ENCODE assay signal across 1 cellular context in the genomic region with DNA sequence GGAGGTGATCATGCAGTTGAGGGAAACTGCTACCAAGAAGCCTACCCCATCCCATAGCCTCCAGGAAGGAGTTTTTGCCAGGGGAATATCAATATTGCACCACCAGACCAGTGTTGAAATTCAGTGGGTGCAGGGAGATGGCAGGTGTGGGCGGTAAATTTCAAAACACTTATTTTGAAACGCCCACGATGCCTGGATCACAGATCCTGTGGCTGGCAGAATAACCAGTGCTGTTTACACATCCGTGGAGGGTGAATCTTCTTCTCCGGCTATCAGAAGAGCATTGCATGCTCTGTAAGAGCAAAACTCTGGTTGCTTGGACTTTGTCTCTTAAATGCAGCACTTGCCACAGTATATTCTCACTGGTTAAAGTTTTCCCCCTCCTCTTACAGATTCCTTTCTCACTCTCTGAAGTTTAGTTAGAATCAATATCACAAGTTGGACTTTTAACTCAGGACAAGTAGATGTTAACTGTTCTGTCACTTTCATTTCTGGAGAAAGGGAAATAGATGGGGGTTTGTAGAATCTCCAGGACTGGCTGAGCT.
TF ChIP-seq lines count a peak whose summit lies in the region.

No MANE protein-coding gene starts in this region.

TF ChIP-seq in HepG2, 621 proteins besides CTCF, POLR2A, EP300 and RAD21 (continued from another document and continues in another):
- TF ChIP-seq ZNF232 (CRISPR knock-in tag; IDR thresholded peaks at IDR 0.05; ENCODE audit: borderline replicate concordance) (0 out of 2 replicates have a peak, but pooled peaks have one; percentile 69), ZNF619 (CRISPR knock-in tag; IDR thresholded peaks at IDR 0.05) (no peak), GABPA (IDR thresholded peaks at IDR 0.05; ENCODE audit: low read depth, low read length) (no peak), GABPA (CRISPR knock-in tag; IDR thresholded peaks at IDR 0.05; ENCODE audit: low read depth) (peak; percentile 52), KAT8 (CRISPR knock-in tag; IDR thresholded peaks at IDR 0.05) (peak; percentile 77), BRCA1 (CRISPR knock-in tag; IDR thresholded peaks at IDR 0.05) (no peak), YEATS2 (CRISPR knock-in tag; IDR thresholded peaks at IDR 0.05; ENCODE audit: borderline replicate concordance) (peak; percentile 72; the same call in 1 of the 2 replicates), YEATS4 (CRISPR knock-in tag; IDR thresholded peaks at IDR 0.05; ENCODE audit: borderline replicate concordance) (peak; percentile 55), KMT2B (CRISPR knock-in tag; IDR thresholded peaks at IDR 0.05) (peak; percentile 65; the same call in 1 of the 2 replicates), ZNF431 (CRISPR knock-in tag; IDR thresholded peaks at IDR 0.05; ENCODE audit: borderline replicate concordance, low read depth) (peak; percentile 39; the same call in 1 of the 2 replicates), MIXL1 (CRISPR knock-in tag; IDR thresholded peaks at IDR 0.05) (peak; percentile 87; the same call in 1 of the 2 replicates), RNF2 (conservative IDR thresholded peaks at IDR 0.05; ENCODE audit: low read depth) (no peak), ZFP1 (CRISPR knock-in tag; IDR thresholded peaks at IDR 0.05) (peak; percentile 56; the same call in 1 of the 2 replicates), SP140L (CRISPR knock-in tag; IDR thresholded peaks at IDR 0.05; ENCODE audit: borderline replicate concordance) (peak; percentile 79; the same call in 1 of the 2 replicates), ZNF788 (CRISPR knock-in tag; IDR thresholded peaks at IDR 0.05; ENCODE audit: borderline replicate concordance) (peak; percentile 82; the same call in 1 of the 2 replicates), ZBTB3 (CRISPR knock-in tag; IDR thresholded peaks at IDR 0.05; ENCODE audit: borderline replicate concordance, low read depth) (peak; percentile 62; the same call in 1 of the 2 replicates), ZNF773 (CRISPR knock-in tag; IDR thresholded peaks at IDR 0.05; ENCODE audit: borderline replicate concordance) (no peak), ISX (CRISPR knock-in tag; conservative IDR thresholded peaks at IDR 0.05) (no peak), ZKSCAN8 (CRISPR knock-in tag; IDR thresholded peaks at IDR 0.05; ENCODE audit: borderline replicate concordance) (peak; percentile 85; the same call in 1 of the 2 replicates), PHF20 (CRISPR knock-in tag; IDR thresholded peaks at IDR 0.05) (no peak), SKI (IDR thresholded peaks at IDR 0.05; ENCODE audit: partially characterized antibody) (peak; percentile 56), ASH2L (IDR thresholded peaks at IDR 0.05; ENCODE audit: insufficient read length, low read depth, low read length) (peak; percentile 96), ZNF367 (CRISPR knock-in tag; IDR thresholded peaks at IDR 0.05; ENCODE audit: borderline replicate concordance) (no peak), JUNB (CRISPR knock-in tag; IDR thresholded peaks at IDR 0.05; ENCODE audit: borderline replicate concordance) (peak; percentile 76; the same call in 1 of the 2 replicates), NFIC (IDR thresholded peaks at IDR 0.05; ENCODE audit: low read length) (peak; percentile 94), MLLT10 (CRISPR knock-in tag; IDR thresholded peaks at IDR 0.05) (no peak), NBN (conservative IDR thresholded peaks at IDR 0.05) (no peak), MIER2 (CRISPR knock-in tag; IDR thresholded peaks at IDR 0.05) (peak; percentile 13; the same call in 1 of the 2 replicates), ZNF343 (CRISPR knock-in tag; IDR thresholded peaks at IDR 0.05) (0 out of 2 replicates have a peak, but pooled peaks have one; percentile 56), NR2F2 (IDR thresholded peaks at IDR 0.05; ENCODE audit: borderline replicate concordance, low read depth) (peak; percentile 66), TCF7L2 (IDR thresholded peaks at IDR 0.05; ENCODE audit: low read depth, low read length) (peak; percentile 84), ZKSCAN5 (CRISPR knock-in tag; IDR thresholded peaks at IDR 0.05) (peak; percentile 54; the same call in 1 of the 2 replicates), KDM5B (CRISPR knock-in tag; IDR thresholded peaks at IDR 0.05; ENCODE audit: borderline replicate concordance) (no peak), ARNT (IDR thresholded peaks at IDR 0.05) (no peak), ZNF3 (CRISPR knock-in tag; IDR thresholded peaks at IDR 0.05) (no peak), KLF11 (CRISPR knock-in tag; IDR thresholded peaks at IDR 0.05) (0 out of 2 replicates have a peak, but pooled peaks have one; percentile 27)
- TF ChIP-seq, protein P1, sequence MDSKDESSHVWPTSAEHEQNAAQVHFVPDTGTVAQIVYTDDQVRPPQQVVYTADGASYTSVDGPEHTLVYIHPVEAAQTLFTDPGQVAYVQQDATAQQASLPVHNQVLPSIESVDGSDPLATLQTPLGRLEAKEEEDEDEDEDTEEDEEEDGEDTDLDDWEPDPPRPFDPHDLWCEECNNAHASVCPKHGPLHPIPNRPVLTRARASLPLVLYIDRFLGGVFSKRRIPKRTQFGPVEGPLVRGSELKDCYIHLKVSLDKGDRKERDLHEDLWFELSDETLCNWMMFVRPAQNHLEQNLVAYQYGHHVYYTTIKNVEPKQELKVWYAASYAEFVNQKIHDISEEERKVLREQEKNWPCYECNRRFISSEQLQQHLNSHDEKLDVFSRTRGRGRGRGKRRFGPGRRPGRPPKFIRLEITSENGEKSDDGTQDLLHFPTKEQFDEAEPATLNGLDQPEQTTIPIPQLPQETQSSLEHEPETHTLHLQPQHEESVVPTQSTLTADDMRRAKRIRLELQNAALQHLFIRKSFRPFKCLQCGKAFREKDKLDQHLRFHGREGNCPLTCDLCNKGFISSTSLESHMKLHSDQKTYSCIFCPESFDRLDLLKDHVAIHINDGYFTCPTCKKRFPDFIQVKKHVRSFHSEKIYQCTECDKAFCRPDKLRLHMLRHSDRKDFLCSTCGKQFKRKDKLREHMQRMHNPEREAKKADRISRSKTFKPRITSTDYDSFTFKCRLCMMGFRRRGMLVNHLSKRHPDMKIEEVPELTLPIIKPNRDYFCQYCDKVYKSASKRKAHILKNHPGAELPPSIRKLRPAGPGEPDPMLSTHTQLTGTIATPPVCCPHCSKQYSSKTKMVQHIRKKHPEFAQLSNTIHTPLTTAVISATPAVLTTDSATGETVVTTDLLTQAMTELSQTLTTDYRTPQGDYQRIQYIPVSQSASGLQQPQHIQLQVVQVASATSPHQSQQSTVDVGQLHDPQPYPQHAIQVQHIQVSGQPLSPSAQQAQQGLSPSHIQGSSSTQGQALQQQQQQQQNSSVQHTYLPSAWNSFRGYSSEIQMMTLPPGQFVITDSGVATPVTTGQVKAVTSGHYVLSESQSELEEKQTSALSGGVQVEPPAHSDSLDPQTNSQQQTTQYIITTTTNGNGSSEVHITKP (CRISPR knock-in tag; IDR thresholded peaks at IDR 0.05; ENCODE audit: low read depth) = peak; percentile 54; the same call in 1 of the 2 replicates
- TF ChIP-seq, protein P2, sequence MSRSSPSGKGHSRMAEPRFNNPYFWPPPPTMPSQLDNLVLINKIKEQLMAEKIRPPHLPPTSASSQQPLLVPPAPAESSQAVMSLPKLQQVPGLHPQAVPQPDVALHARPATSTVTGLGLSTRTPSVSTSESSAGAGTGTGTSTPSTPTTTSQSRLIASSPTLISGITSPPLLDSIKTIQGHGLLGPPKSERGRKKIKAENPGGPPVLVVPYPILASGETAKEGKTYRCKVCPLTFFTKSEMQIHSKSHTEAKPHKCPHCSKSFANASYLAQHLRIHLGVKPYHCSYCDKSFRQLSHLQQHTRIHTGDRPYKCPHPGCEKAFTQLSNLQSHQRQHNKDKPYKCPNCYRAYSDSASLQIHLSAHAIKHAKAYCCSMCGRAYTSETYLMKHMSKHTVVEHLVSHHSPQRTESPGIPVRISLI (CRISPR knock-in tag; IDR thresholded peaks at IDR 0.05; ENCODE audit: borderline replicate concordance) = peak; percentile 82; the same call in 1 of the 2 replicates
- TF ChIP-seq, protein P3, sequence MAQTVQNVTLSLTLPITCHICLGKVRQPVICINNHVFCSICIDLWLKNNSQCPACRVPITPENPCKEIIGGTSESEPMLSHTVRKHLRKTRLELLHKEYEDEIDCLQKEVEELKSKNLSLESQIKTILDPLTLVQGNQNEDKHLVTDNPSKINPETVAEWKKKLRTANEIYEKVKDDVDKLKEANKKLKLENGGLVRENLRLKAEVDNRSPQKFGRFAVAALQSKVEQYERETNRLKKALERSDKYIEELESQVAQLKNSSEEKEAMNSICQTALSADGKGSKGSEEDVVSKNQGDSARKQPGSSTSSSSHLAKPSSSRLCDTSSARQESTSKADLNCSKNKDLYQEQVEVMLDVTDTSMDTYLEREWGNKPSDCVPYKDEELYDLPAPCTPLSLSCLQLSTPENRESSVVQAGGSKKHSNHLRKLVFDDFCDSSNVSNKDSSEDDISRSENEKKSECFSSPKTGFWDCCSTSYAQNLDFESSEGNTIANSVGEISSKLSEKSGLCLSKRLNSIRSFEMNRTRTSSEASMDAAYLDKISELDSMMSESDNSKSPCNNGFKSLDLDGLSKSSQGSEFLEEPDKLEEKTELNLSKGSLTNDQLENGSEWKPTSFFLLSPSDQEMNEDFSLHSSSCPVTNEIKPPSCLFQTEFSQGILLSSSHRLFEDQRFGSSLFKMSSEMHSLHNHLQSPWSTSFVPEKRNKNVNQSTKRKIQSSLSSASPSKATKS (CRISPR knock-in tag; IDR thresholded peaks at IDR 0.05) = no peak
- TF ChIP-seq, protein P4, sequence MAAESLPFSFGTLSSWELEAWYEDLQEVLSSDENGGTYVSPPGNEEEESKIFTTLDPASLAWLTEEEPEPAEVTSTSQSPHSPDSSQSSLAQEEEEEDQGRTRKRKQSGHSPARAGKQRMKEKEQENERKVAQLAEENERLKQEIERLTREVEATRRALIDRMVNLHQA (CRISPR knock-in tag; IDR thresholded peaks at IDR 0.05) = no peak
- TF ChIP-seq, protein P5, sequence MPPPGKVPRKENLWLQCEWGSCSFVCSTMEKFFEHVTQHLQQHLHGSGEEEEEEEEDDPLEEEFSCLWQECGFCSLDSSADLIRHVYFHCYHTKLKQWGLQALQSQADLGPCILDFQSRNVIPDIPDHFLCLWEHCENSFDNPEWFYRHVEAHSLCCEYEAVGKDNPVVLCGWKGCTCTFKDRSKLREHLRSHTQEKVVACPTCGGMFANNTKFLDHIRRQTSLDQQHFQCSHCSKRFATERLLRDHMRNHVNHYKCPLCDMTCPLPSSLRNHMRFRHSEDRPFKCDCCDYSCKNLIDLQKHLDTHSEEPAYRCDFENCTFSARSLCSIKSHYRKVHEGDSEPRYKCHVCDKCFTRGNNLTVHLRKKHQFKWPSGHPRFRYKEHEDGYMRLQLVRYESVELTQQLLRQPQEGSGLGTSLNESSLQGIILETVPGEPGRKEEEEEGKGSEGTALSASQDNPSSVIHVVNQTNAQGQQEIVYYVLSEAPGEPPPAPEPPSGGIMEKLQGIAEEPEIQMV (CRISPR knock-in tag; IDR thresholded peaks at IDR 0.05; ENCODE audit: low read depth) = 0 out of 2 replicates have a peak, but pooled peaks have one; percentile 39
- TF ChIP-seq, protein P6, sequence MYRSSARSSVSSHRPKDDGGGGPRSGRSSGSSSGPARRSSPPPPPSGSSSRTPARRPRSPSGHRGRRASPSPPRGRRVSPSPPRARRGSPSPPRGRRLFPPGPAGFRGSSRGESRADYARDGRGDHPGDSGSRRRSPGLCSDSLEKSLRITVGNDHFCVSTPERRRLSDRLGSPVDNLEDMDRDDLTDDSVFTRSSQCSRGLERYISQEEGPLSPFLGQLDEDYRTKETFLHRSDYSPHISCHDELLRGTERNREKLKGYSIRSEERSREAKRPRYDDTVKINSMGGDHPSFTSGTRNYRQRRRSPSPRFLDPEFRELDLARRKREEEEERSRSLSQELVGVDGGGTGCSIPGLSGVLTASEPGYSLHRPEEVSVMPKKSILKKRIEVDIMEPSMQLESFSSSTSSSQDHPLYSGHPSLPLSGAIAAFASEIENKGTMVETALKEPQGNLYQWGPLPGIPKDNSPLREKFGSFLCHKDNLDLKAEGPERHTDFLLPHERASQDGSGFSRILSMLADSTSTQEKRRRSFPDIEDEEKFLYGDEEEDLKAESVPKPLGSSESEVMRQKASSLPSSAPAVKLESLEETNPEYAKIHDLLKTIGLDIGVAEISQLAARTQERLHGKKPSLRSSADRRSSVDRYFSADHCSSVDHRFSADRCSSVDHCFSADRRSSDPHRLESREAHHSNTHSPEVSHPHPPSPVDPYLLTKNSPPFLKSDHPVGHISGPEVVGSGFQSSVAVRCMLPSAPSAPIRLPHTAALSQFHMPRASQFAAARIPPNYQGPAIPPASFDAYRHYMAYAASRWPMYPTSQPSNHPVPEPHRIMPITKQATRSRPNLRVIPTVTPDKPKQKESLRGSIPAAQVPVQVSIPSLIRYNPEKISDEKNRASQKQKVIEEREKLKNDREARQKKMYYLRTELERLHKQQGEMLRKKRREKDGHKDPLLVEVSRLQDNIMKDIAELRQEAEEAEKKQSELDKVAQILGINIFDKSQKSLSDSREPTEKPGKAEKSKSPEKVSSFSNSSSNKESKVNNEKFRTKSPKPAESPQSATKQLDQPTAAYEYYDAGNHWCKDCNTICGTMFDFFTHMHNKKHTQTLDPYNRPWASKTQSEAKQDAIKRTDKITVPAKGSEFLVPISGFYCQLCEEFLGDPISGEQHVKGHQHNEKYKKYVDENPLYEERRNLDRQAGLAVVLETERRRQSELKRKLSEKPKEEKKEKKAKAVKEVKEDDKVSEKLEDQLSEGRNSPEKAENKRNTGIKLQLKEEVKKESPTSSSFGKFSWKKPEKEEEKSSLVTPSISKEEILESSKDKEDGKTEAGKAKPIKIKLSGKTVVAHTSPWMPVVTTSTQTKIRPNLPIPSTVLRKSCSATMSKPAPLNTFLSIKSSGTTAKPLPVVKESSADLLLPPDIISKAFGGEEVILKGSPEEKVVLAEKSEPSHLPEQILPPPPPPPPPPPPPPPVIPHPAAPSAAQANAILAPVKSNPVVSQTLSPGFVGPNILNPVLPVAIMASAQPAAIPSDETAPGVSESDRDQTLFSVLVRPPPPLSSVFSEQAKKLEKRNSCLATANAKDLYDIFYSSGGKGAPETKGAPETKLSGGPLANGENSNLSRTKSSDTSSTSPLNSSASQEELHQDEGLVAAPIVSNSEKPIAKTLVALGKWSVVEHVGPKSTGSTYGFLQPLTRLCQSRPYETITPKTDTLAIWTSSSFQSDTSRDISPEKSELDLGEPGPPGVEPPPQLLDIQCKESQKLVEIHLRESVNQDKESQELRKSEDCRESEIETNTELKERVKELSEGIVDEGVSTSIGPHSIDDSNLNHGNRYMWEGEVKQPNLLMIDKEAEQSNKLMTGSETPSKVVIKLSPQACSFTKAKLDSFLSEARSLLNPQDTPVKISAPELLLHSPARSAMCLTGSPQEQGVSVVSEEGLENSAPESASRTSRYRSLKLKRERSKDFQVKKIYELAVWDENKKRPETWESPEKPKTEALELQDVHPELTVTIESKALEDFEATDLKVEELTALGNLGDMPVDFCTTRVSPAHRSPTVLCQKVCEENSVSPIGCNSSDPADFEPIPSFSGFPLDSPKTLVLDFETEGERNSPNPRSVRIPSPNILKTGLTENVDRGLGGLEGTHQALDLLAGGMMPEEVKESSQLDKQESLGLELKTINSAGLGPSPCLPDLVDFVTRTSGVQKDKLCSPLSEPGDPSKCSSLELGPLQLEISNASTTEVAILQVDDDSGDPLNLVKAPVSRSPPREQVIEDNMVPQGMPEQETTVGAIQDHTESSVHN (CRISPR knock-in tag; IDR thresholded peaks at IDR 0.05) = peak; percentile 77; the same call in 1 of the 2 replicates
- TF ChIP-seq, protein P7, sequence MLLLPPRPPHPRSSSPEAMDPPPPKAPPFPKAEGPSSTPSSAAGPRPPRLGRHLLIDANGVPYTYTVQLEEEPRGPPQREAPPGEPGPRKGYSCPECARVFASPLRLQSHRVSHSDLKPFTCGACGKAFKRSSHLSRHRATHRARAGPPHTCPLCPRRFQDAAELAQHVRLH (CRISPR knock-in tag; IDR thresholded peaks at IDR 0.05; ENCODE audit: borderline replicate concordance, low read depth) = peak; percentile 94; the same call in 1 of the 2 replicates
- TF ChIP-seq, protein P8, sequence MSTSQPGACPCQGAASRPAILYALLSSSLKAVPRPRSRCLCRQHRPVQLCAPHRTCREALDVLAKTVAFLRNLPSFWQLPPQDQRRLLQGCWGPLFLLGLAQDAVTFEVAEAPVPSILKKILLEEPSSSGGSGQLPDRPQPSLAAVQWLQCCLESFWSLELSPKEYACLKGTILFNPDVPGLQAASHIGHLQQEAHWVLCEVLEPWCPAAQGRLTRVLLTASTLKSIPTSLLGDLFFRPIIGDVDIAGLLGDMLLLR (CRISPR knock-in tag; IDR thresholded peaks at IDR 0.05) = no peak
